In the genomic region with DNA sequence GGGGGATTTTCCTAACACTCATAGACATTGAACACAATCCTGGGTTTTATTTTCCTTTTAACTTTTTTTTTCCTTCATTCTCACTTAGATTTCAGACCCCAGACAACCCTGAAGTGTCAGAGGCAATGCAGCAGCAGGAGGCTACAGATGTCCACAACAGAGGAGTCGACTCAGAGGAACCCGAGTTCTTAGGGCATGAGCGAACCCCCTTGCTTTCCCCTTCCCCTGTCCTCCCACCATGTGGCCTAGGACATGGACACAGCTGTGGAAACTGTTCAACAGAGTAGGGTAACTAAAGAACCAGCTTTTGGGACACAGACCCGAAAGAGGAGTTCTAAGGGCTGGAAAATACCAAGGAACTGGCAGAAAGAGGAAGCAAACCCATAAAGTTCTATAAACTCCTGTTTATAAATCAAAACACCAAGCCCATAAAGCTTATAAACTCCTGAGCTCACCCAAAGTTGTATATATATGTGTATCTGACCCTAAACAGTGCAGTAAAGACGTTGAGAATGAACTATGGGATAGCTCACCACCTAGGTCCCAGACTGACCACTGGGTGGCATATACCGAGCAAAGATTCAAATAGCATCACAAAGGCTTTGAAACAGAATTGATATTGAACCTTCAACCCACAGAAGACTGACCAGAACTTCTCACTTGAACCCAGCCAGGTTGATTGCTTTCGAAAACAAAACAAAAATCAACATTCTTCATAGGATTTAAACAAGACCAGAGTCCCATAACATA, we compare ENCODE assay signal across 10 cellular contexts. TPM values are rescaled to one million over a fixed set of nuclear protein-coding genes. Genes with fewer than 3 reads are reported as not detected.
DNase-seq lines count a peak whose midpoint lies in the region; ATAC-seq, FAIRE-seq and TF ChIP-seq lines count a peak whose summit lies in the region.
"Had no signal": no experiment of that assay in that cellular context is flagged by ENCODE, and none has a peak within 500 bp of the region (broad histone marks: within the 10 kb centered on the region; RNA-seq: fewer than 3 reads in every experiment).

No MANE protein-coding gene starts in this region.

- H4K20me1 ChIP-seq in PC-9 (ENCODE audit: insufficient read depth) = peaks cover 6% of the 10 kb centered on the region

- H3K9me2 ChIP-seq in PC-9 (ENCODE audit: insufficient read depth) = no peaks in the 10 kb centered on the region

- no peak overlapping the region for H3K4me2 ChIP-seq in PC-9

- ATAC-seq in pancreas = peak in 3 of 4 donors; percentile 57 to 61 (median 58)

- no peak overlapping the region for H2AFZ ChIP-seq in PC-9

- H3K4me3 ChIP-seq in PC-9 = no peak overlapping the region
- H3K4me3 ChIP-seq in esophagus muscularis mucosa = no peak overlapping the region
- no peak overlapping the region for H3K4me3 ChIP-seq in pancreas
- H3K4me3 ChIP-seq: Peyer's patch had no signal

- H3K9me3 ChIP-seq in PC-9 (ENCODE audit: insufficient read depth, low read depth) (no peaks in the 10 kb centered on the region), esophagus muscularis mucosa (no peaks in the 10 kb centered on the region), pancreas (no peaks in the 10 kb centered on the region)
- H3K9me3 ChIP-seq: Peyer's patch had no signal

- no peak for TF ChIP-seq EP300 in esophagus muscularis mucosa (IDR thresholded peaks at IDR 0.05)

- DNase-seq in PC-9 (no peak), esophagus muscularis mucosa (ENCODE audit: extremely low spot score) (no peak), pancreas (no peak), GM19238 (ENCODE audit: insufficient read length, low spot score) (no peak), NCI-H446 treated with DMSO at 0.1 percent for 48 hours (lab: John Stamatoyannopoulos, UW) (no peak), DMS153 (lab: John Stamatoyannopoulos, UW) (no peak)
- no peak for DNase-seq in central memory CD4-positive, alpha-beta T cell
- DNase-seq: naive B cell had no signal

- TF ChIP-seq CTCF in GM12872 (IDR thresholded peaks at IDR 0.05; ENCODE audit: insufficient read depth, low read depth, low read length) (peak; percentile 44; the same call in 2 of the 3 replicates), PC-9 (conservative IDR thresholded peaks at IDR 0.05) (peak; percentile 50; the same call in 1 of the 2 replicates), esophagus muscularis mucosa (IDR thresholded peaks at IDR 0.05) (peak; percentile 26 to 55 (median 35)), pancreas (IDR thresholded peaks at IDR 0.05) (peak in 1 of 4 donors; percentile 20)

- BruUV-seq in PC-9 (replicated peaks; lab: Mats Ljungman, UMichigan) = no TSS peak

- CTCF ChIA-PET in PC-9 (lab: Charles Lee) = interaction anchor here (0.6 to 1.7 kb wide), 5 partner anchors 33 to 212 kb away, joined by 3 to 13 read pairs (median 4); partner anchors contain the start of gene NAE1

- intact Hi-C loops in PC-9 (cut with micrococcal nuclease; ENCODE audit: unreplicated experiment) (loop anchor here (5.0 kb wide), 2 partner anchors 65 to 220 kb away; partner anchors contain the start of gene PDP2), esophagus muscularis mucosa (cut with DNase I) (loop anchor here (5.0 kb wide), 1 partner anchor 70 kb away; no protein-coding TSS in a partner anchor), pancreas (cut with DNase I) (no loop called here)

- H3K4me1 ChIP-seq in PC-9 (replicated peaks; ENCODE audit: insufficient read depth) (no peaks in the 10 kb centered on the region), esophagus muscularis mucosa (peaks cover 23 to 30% (median 28%) of the 10 kb centered on the region in 4 donors), pancreas (peaks cover 0 to 18% (median 6%) of the 10 kb centered on the region in 3 donors)

- POLR2A ChIA-PET in PC-9 (lab: Charles Lee; ENCODE audit: unreplicated experiment) = interaction anchor here (0.5 to 0.7 kb wide), 5 partner anchors 45 to 285 kb away, joined by 3 to 5 read pairs (median 4); no protein-coding TSS in a partner anchor

- WGBS in esophagus muscularis mucosa = 69% methylated on average over 7 of the region's 7 CpGs
- WGBS in pancreas, 2 donors = 68 to 70% methylated on average over 7 of the region's 7 CpGs

- H3K27me3 ChIP-seq in PC-9 (ENCODE audit: insufficient read depth, low read depth) = no peaks in the 10 kb centered on the region
- no peaks in the 10 kb centered on the region for H3K27me3 ChIP-seq in esophagus muscularis mucosa
- no peaks in the 10 kb centered on the region for H3K27me3 ChIP-seq in pancreas
- H3K27me3 ChIP-seq: Peyer's patch had no signal

- no peaks in the 10 kb centered on the region for H3K36me3 ChIP-seq in PC-9 (ENCODE audit: low read depth)
- H3K36me3 ChIP-seq in esophagus muscularis mucosa = no peaks in the 10 kb centered on the region
- H3K36me3 ChIP-seq in pancreas = no peaks in the 10 kb centered on the region
- H3K36me3 ChIP-seq: Peyer's patch had no signal

- no peak for FAIRE-seq in pancreas (lab: Jason Lieb, UNC)

- H3K79me2 ChIP-seq in PC-9 (ENCODE audit: low read depth) = peaks cover 32% of the 10 kb centered on the region

- H3K27ac ChIP-seq in PC-9 (no peak overlapping the region), esophagus muscularis mucosa (replicated peaks in 1 of 4) (peak overlapping the region in 3 of 4 donors; percentile 9 to 77 (median 29)), pancreas (no peak overlapping the region)
- H3K27ac ChIP-seq: Peyer's patch had no signal

- H3F3A ChIP-seq in PC-9 (ENCODE audit: insufficient read depth, low read depth) = no peaks in the 10 kb centered on the region

- TF ChIP-seq POLR2A in esophagus muscularis mucosa (IDR thresholded peaks at IDR 0.05; ENCODE audit: low read depth) = no peak

RNA-seq across cellular contexts. Expression of gene CMTM4, which starts 33.9 kb away (rescaled TPM):
- total RNA-seq in PC-9 (2021) (81.3 and 105 TPM in 2 replicates), esophagus muscularis mucosa (10 to 100 TPM in 3 of 4 donors, 1 to 10 TPM in 1; 9.8 to 19.8 (median 15.0) TPM), pancreas (10 to 100 TPM; 31.7 to 43.5 (median 38.8) TPM)
- 10 to 100 TPM; 14.9 to 18.4 TPM for polyA plus RNA-seq in pancreas

RNA-seq across cellular contexts. Expression of gene CMTM3, which starts 58.1 kb away (rescaled TPM):
- 32.0 and 33.1 TPM in 2 replicates for total RNA-seq in PC-9 (2021)
- total RNA-seq in esophagus muscularis mucosa = 10 to 100 TPM; 13.7 to 24.5 (median 17.3) TPM
- 10 to 100 TPM in 1 of 6 donors, 1 to 10 TPM in 4, under 1 TPM in 1; 0.79 to 20.8 (median 2.6) TPM for total RNA-seq in pancreas
- polyA plus RNA-seq in pancreas = 1 to 10 TPM; 4.3 to 4.8 TPM

Comparison
In these comparisons a context has a peak if more than half of its experiments do, and no peak if none do; other contexts are left out.
1. H3K27ac ChIP-seq: peak in esophagus muscularis mucosa (3 of 4); none in PC-9 (single experiment) and pancreas (0 of 4).
2. intact Hi-C loops: an anchor here in PC-9 (5.0 kb wide) and esophagus muscularis mucosa (5.0 kb wide); none called in pancreas.